Comparison of ENCODE assay signal across 24 cellular contexts in the genomic region with DNA sequence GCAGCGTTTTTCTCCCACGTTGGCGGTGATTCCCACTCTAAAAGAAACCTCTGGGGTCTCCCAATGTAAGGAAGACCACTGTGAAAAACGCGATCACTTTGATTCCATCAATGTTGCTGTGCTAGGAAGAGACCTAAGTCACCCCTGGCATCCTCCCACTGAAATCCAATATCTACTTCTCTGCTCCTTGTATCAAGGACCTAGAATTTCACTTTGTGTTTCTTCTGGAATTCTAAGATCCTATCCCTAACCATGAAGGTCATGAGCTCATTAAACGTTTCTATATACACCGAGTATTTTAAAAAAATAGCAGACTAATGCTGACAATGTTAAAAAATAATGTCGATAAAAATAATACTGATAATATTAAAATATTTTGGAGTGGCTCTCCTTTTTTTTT.
"Had no signal": no experiment of that assay in that cellular context is flagged by ENCODE, and none has a peak within 500 bp of the region (broad histone marks: within the 10 kb centered on the region; RNA-seq: fewer than 3 reads in every experiment).

No MANE protein-coding gene starts in this region.

- H3K4me3 Mint-ChIP-seq: memory B cell; natural killer cell; neural crest cell; stimulated activated naive CD8-positive, alpha-beta T cell treated with anti-CD3 and anti-CD28 coated beads, Interleukin-15, amount 100 ng/mL, for 72 hours had no signal

- ATAC-seq: gastrocnemius medialis; left lobe of liver; natural killer cell; right lobe of liver; stimulated activated naive CD8-positive, alpha-beta T cell treated with anti-CD3 and anti-CD28 coated beads, Interleukin-15, amount 100 ng/mL, for 72 hours; upper lobe of right lung had no signal

- H3K27me3 ChIP-seq: dorsolateral prefrontal cortex, gastrocnemius medialis, right lobe of liver, suprapubic skin, transverse colon, upper lobe of right lung, uterus had no signal

- H3K27me3 Mint-ChIP-seq: stimulated activated naive CD8-positive, alpha-beta T cell treated with anti-CD3 and anti-CD28 coated beads, Interleukin-15, amount 100 ng/mL, for 72 hours had no signal

- H3K36me3 ChIP-seq: gastrocnemius medialis, right lobe of liver, suprapubic skin, transverse colon, upper lobe of right lung, uterus had no signal

- H3K4me2 ChIP-seq: smooth muscle cell had no signal

- H3K9me3 ChIP-seq: gastrocnemius medialis, right lobe of liver, suprapubic skin, transverse colon, upper lobe of right lung, uterus had no signal

- H3K9ac ChIP-seq: parathyroid adenoma had no signal

- DNase-seq: dorsolateral prefrontal cortex; effector CD4-positive, alpha-beta T cell; foreskin fibroblast; gastrocnemius medialis; head of caudate nucleus; natural killer cell; right lobe of liver; stimulated activated CD4-positive, alpha-beta T cell treated with anti-CD3 and anti-CD28 coated beads, Interleukin-12 subunit alpha, Interleukin-12 subunit beta, amount 100 ng/mL, for 4 hours; stimulated activated CD4-positive, alpha-beta T cell treated with anti-CD3 and anti-CD28 coated beads, Interleukin-1b, Interleukin-23, amount 100 ng/mL, for 48 hours; stimulated activated CD4-positive, alpha-beta T cell treated with anti-CD3 and anti-CD28 coated beads, Interleukin-4, amount 100 ng/mL, for 1 hour; stimulated activated CD8-positive, alpha-beta memory T cell treated with anti-CD3 and anti-CD28 coated beads, Interleukin-4, amount 100 ng/mL, for 48 hours; stimulated activated naive CD4-positive, alpha-beta T cell; stimulated activated naive CD8-positive, alpha-beta T cell treated with anti-CD3 and anti-CD28 coated beads, Interleukin-15, amount 100 ng/mL, for 72 hours; transverse colon; upper lobe of right lung; uterus had no signal

- H3K4me3 ChIP-seq: dorsolateral prefrontal cortex, gastrocnemius medialis, lung, right lobe of liver, smooth muscle cell, suprapubic skin, transverse colon, upper lobe of right lung, uterus had no signal

- H3K4me1 Mint-ChIP-seq: memory B cell; natural killer cell; stimulated activated naive CD8-positive, alpha-beta T cell treated with anti-CD3 and anti-CD28 coated beads, Interleukin-15, amount 100 ng/mL, for 72 hours had no signal

- H3K9me3 Mint-ChIP-seq: neural crest cell; stimulated activated naive CD8-positive, alpha-beta T cell treated with anti-CD3 and anti-CD28 coated beads, Interleukin-15, amount 100 ng/mL, for 72 hours had no signal

- H3K79me2 ChIP-seq: parathyroid adenoma had no signal

- H3K27ac Mint-ChIP-seq: memory B cell; natural killer cell; progenitor cell of endocrine pancreas; stimulated activated naive CD8-positive, alpha-beta T cell treated with anti-CD3 and anti-CD28 coated beads, Interleukin-15, amount 100 ng/mL, for 72 hours had no signal

- H3K27ac ChIP-seq: dorsolateral prefrontal cortex, gastrocnemius medialis, parathyroid adenoma, right lobe of liver, suprapubic skin, transverse colon, upper lobe of right lung, uterus had no signal

- H3K4me1 ChIP-seq: parathyroid adenoma, right lobe of liver, uterus had no signal

- H2AFZ ChIP-seq: parathyroid adenoma had no signal

- H3K36me3 Mint-ChIP-seq: memory B cell, natural killer cell had no signal
